In genomic region chr4:67327245-67327860, GRCh38 we compare ENCODE assay signal across 8 cellular contexts.
DNase-seq lines count a peak whose midpoint lies in the region; ATAC-seq and TF ChIP-seq lines count a peak whose summit lies in the region.

No MANE protein-coding gene starts in this region.

- no peaks in the 10 kb centered on the region for H3K4me1 ChIP-seq in tibial nerve

- POLR2A ChIA-PET in activated CD8-positive, alpha-beta T cell treated with anti-CD3 and anti-CD28 coated beads for 36 hours (lab: Charles Lee), result no interaction called here

- no peaks in the 10 kb centered on the region for H3K4me1 Mint-ChIP-seq in activated CD8-positive, alpha-beta T cell treated with anti-CD3 and anti-CD28 coated beads for 36 hours (ENCODE audit: low read depth)
- H3K4me1 Mint-ChIP-seq in nephron progenitor cell, result peaks cover 6% of the 10 kb centered on the region

- intact Hi-C loops in activated CD8-positive, alpha-beta T cell treated with anti-CD3 and anti-CD28 coated beads for 36 hours (cut with micrococcal nuclease), result loop anchor here (1.0 kb wide), 1 partner anchor 239 kb away; no protein-coding TSS in a partner anchor

- no peaks in the 10 kb centered on the region for H3K36me3 Mint-ChIP-seq in activated CD8-positive, alpha-beta T cell treated with anti-CD3 and anti-CD28 coated beads for 36 hours (ENCODE audit: low read depth)
- no peaks in the 10 kb centered on the region for H3K36me3 Mint-ChIP-seq in nephron progenitor cell (ENCODE audit: low read depth)

- H3K4me3 ChIP-seq in tibial nerve, result no peak overlapping the region

- TF ChIP-seq CTCF in activated CD8-positive, alpha-beta T cell treated with anti-CD3 and anti-CD28 coated beads for 36 hours (IDR thresholded peaks at IDR 0.05), result peak; percentile 88
- TF ChIP-seq CTCF in nephron progenitor cell (IDR thresholded peaks at IDR 0.05) (peak; percentile 90), tibial nerve (IDR thresholded peaks at IDR 0.05) (peak; percentile 72 to 88 (median 82))

- H3K9me3 ChIP-seq in tibial nerve, result no peaks in the 10 kb centered on the region

- no peak overlapping the region for H3K27ac Mint-ChIP-seq in activated CD8-positive, alpha-beta T cell treated with anti-CD3 and anti-CD28 coated beads for 36 hours
- no peak overlapping the region for H3K27ac Mint-ChIP-seq in nephron progenitor cell

- no peaks in the 10 kb centered on the region for H3K27me3 ChIP-seq in tibial nerve

- H3K9me3 Mint-ChIP-seq in activated CD8-positive, alpha-beta T cell treated with anti-CD3 and anti-CD28 coated beads for 36 hours, result no peaks in the 10 kb centered on the region
- H3K9me3 Mint-ChIP-seq in nephron progenitor cell, result peaks cover 17% of the 10 kb centered on the region

- 4 to 5% methylated on average over 6 of the region's 6 CpGs for WGBS in tibial nerve, 2 donors

- peaks cover 10% of the 10 kb centered on the region for H3K27me3 Mint-ChIP-seq in activated CD8-positive, alpha-beta T cell treated with anti-CD3 and anti-CD28 coated beads for 36 hours
- H3K27me3 Mint-ChIP-seq in nephron progenitor cell (ENCODE audit: low read depth, poor library complexity), result peaks cover 18% of the 10 kb centered on the region

- no peak for TF ChIP-seq POLR2A in tibial nerve (IDR thresholded peaks at IDR 0.05)

- no peak overlapping the region for H3K27ac ChIP-seq in tibial nerve

- no peaks in the 10 kb centered on the region for H3K36me3 ChIP-seq in tibial nerve

- no peak overlapping the region for H3K4me3 Mint-ChIP-seq in activated CD8-positive, alpha-beta T cell treated with anti-CD3 and anti-CD28 coated beads for 36 hours
- no peak overlapping the region for H3K4me3 Mint-ChIP-seq in nephron progenitor cell

- CTCF ChIA-PET in activated CD8-positive, alpha-beta T cell treated with anti-CD3 and anti-CD28 coated beads for 36 hours (lab: Charles Lee), result interaction anchor here (0.6 to 2.6 kb wide), 12 partner anchors 9 to 280 kb away, joined by 3 to 22 read pairs (median 4); no protein-coding TSS in a partner anchor

- peak; percentile 3 for DNase-seq in DMS114 treated with DMSO at 0.1 percent for 48 hours (lab: John Stamatoyannopoulos, UW; ENCODE audit: unreplicated experiment)
- peak; percentile 60 for DNase-seq in NCI-H460 (ENCODE audit: extremely low read depth, low read depth)
- DNase-seq in activated CD8-positive, alpha-beta T cell treated with anti-CD3 and anti-CD28 coated beads for 36 hours, result peak; percentile 64
- peak; percentile 16 for DNase-seq in fibroblast of gingiva (ENCODE audit: low read depth)
- DNase-seq in nephron progenitor cell, result peak; percentile 71
- DNase-seq in tibial nerve (ENCODE audit: low spot score in 2 of 2), result peak; percentile 26 to 82

- ATAC-seq in GM19395 (IDR thresholded peaks at IDR 0.05; ENCODE audit: unreplicated experiment) (peak; percentile 99), HG03432 (IDR thresholded peaks at IDR 0.05; ENCODE audit: unreplicated experiment) (peak; percentile 98)
- ATAC-seq in activated CD8-positive, alpha-beta T cell treated with anti-CD3 and anti-CD28 coated beads for 36 hours, result peak; percentile 64

- no peak for TF ChIP-seq EP300 in tibial nerve (IDR thresholded peaks at IDR 0.05)

Comparison
In these comparisons a context has a peak if more than half of its experiments do, and no peak if none do; other contexts are left out.
1. DNase-seq: peak in every context shown above with its lines; median percentile 71 in nephron progenitor cell; 64 in activated CD8-positive, alpha-beta T cell treated with anti-CD3 and anti-CD28 coated beads for 36 hours; 60 in NCI-H460; 54 in tibial nerve; 16 in fibroblast of gingiva; 3 in DMS114 treated with DMSO at 0.1 percent for 48 hours.